11 cellular contexts compared by ENCODE assay signal in genomic region chr19:13797870-13798269, GRCh38. TPM values are rescaled to one million over a fixed set of nuclear protein-coding genes. Genes with fewer than 3 reads are reported as not detected.
A peak's percentile ranks its signal among the peaks of the same experiment; 100 is the strongest.
DNase-seq lines count a peak whose midpoint lies in the region; ATAC-seq and TF ChIP-seq lines count a peak whose summit lies in the region.
"Had no signal": no experiment of that assay in that cellular context is flagged by ENCODE, and none has a peak within 500 bp of the region (broad histone marks: within the 10 kb centered on the region; RNA-seq: fewer than 3 reads in every experiment).

No MANE protein-coding gene starts in this region.

- no peaks in the 10 kb centered on the region for H3K9me3 Mint-ChIP-seq in activated naive CD8-positive, alpha-beta T cell (ENCODE audit: low read depth)
- H3K9me3 Mint-ChIP-seq in activated naive CD8-positive, alpha-beta T cell treated with anti-CD3 and anti-CD28 coated beads for 36 hours: no peaks in the 10 kb centered on the region
- no peaks in the 10 kb centered on the region for H3K9me3 Mint-ChIP-seq in activated CD4-positive, alpha-beta T cell treated with anti-CD3 and anti-CD28 coated beads, Interleukin-2, amount 10 ng/mL, durations not matched to agents 24 days and 14 days

- H3K4me1 Mint-ChIP-seq in activated naive CD8-positive, alpha-beta T cell (ENCODE audit: low read depth): peaks cover 22% of the 10 kb centered on the region
- peaks cover 22% of the 10 kb centered on the region for H3K4me1 Mint-ChIP-seq in activated naive CD8-positive, alpha-beta T cell treated with anti-CD3 and anti-CD28 coated beads for 36 hours
- peaks cover 28% of the 10 kb centered on the region for H3K4me1 Mint-ChIP-seq in activated CD4-positive, alpha-beta T cell treated with anti-CD3 and anti-CD28 coated beads, Interleukin-2, amount 10 ng/mL, durations not matched to agents 24 days and 14 days

- H3K27ac Mint-ChIP-seq in activated naive CD8-positive, alpha-beta T cell: no peak overlapping the region
- H3K27ac Mint-ChIP-seq in activated naive CD8-positive, alpha-beta T cell treated with anti-CD3 and anti-CD28 coated beads for 36 hours: no peak overlapping the region
- H3K27ac Mint-ChIP-seq in activated CD4-positive, alpha-beta T cell treated with anti-CD3 and anti-CD28 coated beads, Interleukin-2, amount 10 ng/mL, durations not matched to agents 24 days and 14 days: no peak overlapping the region

- H3K36me3 Mint-ChIP-seq in activated naive CD8-positive, alpha-beta T cell: no peaks in the 10 kb centered on the region
- H3K36me3 Mint-ChIP-seq in activated naive CD8-positive, alpha-beta T cell treated with anti-CD3 and anti-CD28 coated beads for 36 hours: no peaks in the 10 kb centered on the region
- peaks cover 8% of the 10 kb centered on the region for H3K36me3 Mint-ChIP-seq in activated CD4-positive, alpha-beta T cell treated with anti-CD3 and anti-CD28 coated beads, Interleukin-2, amount 10 ng/mL, durations not matched to agents 24 days and 14 days (ENCODE audit: low read depth)

- no peaks in the 10 kb centered on the region for H3K9me3 ChIP-seq in body of pancreas
- H3K9me3 ChIP-seq in right atrium auricular region: no peaks in the 10 kb centered on the region
- H3K9me3 ChIP-seq in upper lobe of right lung: no peaks in the 10 kb centered on the region

- intact Hi-C loops in body of pancreas (cut with DNase I): no loop called here
- intact Hi-C loops in upper lobe of right lung (cut with DNase I): loop anchor here (5.0 kb wide), 1 partner anchor 34 kb away; no protein-coding TSS in a partner anchor
- intact Hi-C loops in activated CD4-positive, alpha-beta T cell treated with anti-CD3 and anti-CD28 coated beads, Interleukin-2, amount 10 ng/mL, durations not matched to agents 24 days and 14 days (cut with micrococcal nuclease): no loop called here

- H3K4me1 ChIP-seq in body of pancreas (peaks cover 33% of the 10 kb centered on the region), right atrium auricular region (peaks cover 0 to 38% of the 10 kb centered on the region in 2 donors), upper lobe of right lung (peaks cover 23% of the 10 kb centered on the region)

- H3K4me3 ChIP-seq in body of pancreas (no peak overlapping the region), right atrium auricular region (no peak overlapping the region), upper lobe of right lung (no peak overlapping the region)

- H3K4me3 Mint-ChIP-seq in activated naive CD8-positive, alpha-beta T cell: peak overlapping the region; percentile 20
- H3K4me3 Mint-ChIP-seq in activated naive CD8-positive, alpha-beta T cell treated with anti-CD3 and anti-CD28 coated beads for 36 hours: no peak overlapping the region
- no peak overlapping the region for H3K4me3 Mint-ChIP-seq in activated CD4-positive, alpha-beta T cell treated with anti-CD3 and anti-CD28 coated beads, Interleukin-2, amount 10 ng/mL, durations not matched to agents 24 days and 14 days

- no peak for DNase-seq in activated naive CD8-positive, alpha-beta T cell treated with anti-CD3 and anti-CD28 coated beads for 36 hours
- DNase-seq in body of pancreas (peak in 2 of 4 donors; percentile 34 to 36), right atrium auricular region (ENCODE audit: low spot score) (peak; percentile 82), upper lobe of right lung (no peak), midbrain (lab: John Stamatoyannopoulos, UW) (no peak), NCI-H82 (lab: John Stamatoyannopoulos, UW) (no peak)
- no peak for DNase-seq in activated CD4-positive, alpha-beta T cell treated with anti-CD3 and anti-CD28 coated beads, Interleukin-2, amount 10 ng/mL, durations not matched to agents 24 days and 14 days
- DNase-seq: activated effector memory CD4-positive, alpha-beta T cell treated with Interleukin-2 at 50 U/mL for 16 hours; erythroblast; stimulated activated CD4-positive, alpha-beta T cell treated with anti-CD3 and anti-CD28 coated beads, Interleukin-2, amount 100 ng/mL, for 24 hours had no signal

- H3K36me3 ChIP-seq in body of pancreas (replicated peaks in 1 of 2; ENCODE audit: insufficient read depth in 1 of 2, low read depth in 2 of 2) (no peaks in the 10 kb centered on the region), right atrium auricular region (no peaks in the 10 kb centered on the region), upper lobe of right lung (no peaks in the 10 kb centered on the region)

- no peak for ATAC-seq in body of pancreas
- ATAC-seq in upper lobe of right lung: no peak

- 37 to 44% methylated on average over 7 of the region's 7 CpGs for WGBS in body of pancreas, 2 donors

- no peak for TF ChIP-seq POLR2A in body of pancreas (IDR thresholded peaks at IDR 0.05)

- TF ChIP-seq CTCF in body of pancreas (IDR thresholded peaks at IDR 0.05) (no peak), right atrium auricular region (IDR thresholded peaks at IDR 0.05) (no peak), upper lobe of right lung (IDR thresholded peaks at IDR 0.05) (no peak)

- H3K27ac ChIP-seq in body of pancreas (peak overlapping the region in 3 of 4 donors; percentile 30 to 95 (median 92)), right atrium auricular region (peak overlapping the region; percentile 92), upper lobe of right lung (peak overlapping the region; percentile 88)

- H3K27me3 ChIP-seq in body of pancreas (no peaks in the 10 kb centered on the region), right atrium auricular region (no peaks in the 10 kb centered on the region), upper lobe of right lung (no peaks in the 10 kb centered on the region)

- H3K27me3 Mint-ChIP-seq in activated naive CD8-positive, alpha-beta T cell: no peaks in the 10 kb centered on the region
- H3K27me3 Mint-ChIP-seq in activated naive CD8-positive, alpha-beta T cell treated with anti-CD3 and anti-CD28 coated beads for 36 hours: no peaks in the 10 kb centered on the region
- H3K27me3 Mint-ChIP-seq in activated CD4-positive, alpha-beta T cell treated with anti-CD3 and anti-CD28 coated beads, Interleukin-2, amount 10 ng/mL, durations not matched to agents 24 days and 14 days: no peaks in the 10 kb centered on the region

RNA-seq across cellular contexts. Expression of gene ZSWIM4, which starts 2.6 kb away (rescaled TPM):
- total RNA-seq in activated naive CD8-positive, alpha-beta T cell treated with anti-CD3 and anti-CD28 coated beads for 36 hours: 1 to 10 TPM; 4.3 to 4.4 TPM
- total RNA-seq in body of pancreas: 10 to 100 TPM in 1 of 2 donors, 1 to 10 TPM in 1; 3.4 to 12.5 TPM
- total RNA-seq in right atrium auricular region: 1 to 10 TPM; 5.7 to 9.8 TPM
- total RNA-seq in upper lobe of right lung: 10.6 TPM
- 7.3 and 7.5 TPM in 2 replicates for total RNA-seq in activated CD4-positive, alpha-beta T cell treated with anti-CD3 and anti-CD28 coated beads, Interleukin-2, amount 10 ng/mL, durations not matched to agents 24 days and 14 days

RNA-seq across cellular contexts. Expression of gene C19orf53, which starts 23.6 kb away (rescaled TPM):
- 100 to 1,000 TPM; 137 to 141 TPM for total RNA-seq in activated naive CD8-positive, alpha-beta T cell treated with anti-CD3 and anti-CD28 coated beads for 36 hours
- total RNA-seq in body of pancreas (100 to 1,000 TPM in 1 of 2 donors, 10 to 100 TPM in 1; 47.7 to 103 TPM), right atrium auricular region (100 to 1,000 TPM; 272 to 304 TPM), upper lobe of right lung (77.8 TPM)
- 142 and 143 TPM in 2 replicates for total RNA-seq in activated CD4-positive, alpha-beta T cell treated with anti-CD3 and anti-CD28 coated beads, Interleukin-2, amount 10 ng/mL, durations not matched to agents 24 days and 14 days

RNA-seq across cellular contexts. Expression of gene MRI1, which starts 33.5 kb away (rescaled TPM):
- total RNA-seq in activated naive CD8-positive, alpha-beta T cell treated with anti-CD3 and anti-CD28 coated beads for 36 hours: 10 to 100 TPM; 35.8 to 38.2 TPM
- total RNA-seq in body of pancreas (10 to 100 TPM; 69.0 to 82.7 TPM), right atrium auricular region (10 to 100 TPM; 18.2 to 19.4 TPM), upper lobe of right lung (32.6 TPM)
- total RNA-seq in activated CD4-positive, alpha-beta T cell treated with anti-CD3 and anti-CD28 coated beads, Interleukin-2, amount 10 ng/mL, durations not matched to agents 24 days and 14 days: 42.9 and 46.7 TPM in 2 replicates
